Comparison of ENCODE assay signal across 8 cellular contexts in genomic region chr11:34345012-34345804, GRCh38. TPM values are rescaled to one million over a fixed set of nuclear protein-coding genes. Genes with fewer than 3 reads are reported as not detected.
DNase-seq lines count a peak whose midpoint lies in the region; ATAC-seq, FAIRE-seq and TF ChIP-seq lines count a peak whose summit lies in the region.

No MANE protein-coding gene starts in this region.

- H3K4me3 Mint-ChIP-seq in activated T-cell treated with anti-CD3 and anti-CD28 coated beads, Interleukin-2, amount 50 U/mL, for 72 hours: no peak overlapping the region

- H3K27ac ChIP-seq in A549 (peak overlapping the region; percentile 88 to 89), HCT116 (ENCODE audit: low read depth, low read length) (peak overlapping the region; percentile 41), RWPE1 (peak overlapping the region; percentile 75), right cardiac atrium (ENCODE audit: low read length) (peak overlapping the region; percentile 81)

- TF ChIP-seq CTCF in A549 (IDR thresholded peaks at IDR 0.05) (no peak), HCT116 (IDR thresholded peaks at IDR 0.05 in 2 of 3, conservative IDR thresholded peaks at IDR 0.05 in 1 of 3; ENCODE audit: borderline replicate concordance in 1 of 3, insufficient read depth in 1 of 3, low read depth in 2 of 3, low read length in 2 of 3) (no peak), RWPE1 (conservative IDR thresholded peaks at IDR 0.05; ENCODE audit: low read depth) (no peak)

- no peak overlapping the region for H2AFZ ChIP-seq in HCT116 (ENCODE audit: low read depth, low read length, poor library complexity, severe bottlenecking)

- intact Hi-C loops in HCT116 (cut with micrococcal nuclease): no loop called here
- intact Hi-C loops in right cardiac atrium (cut with DNase I): no loop called here

- H3K9me3 ChIP-seq in A549 (no peaks in the 10 kb centered on the region), HCT116 (ENCODE audit: control insufficient read depth in 1 of 2, insufficient read depth in 1 of 2, low read depth in 1 of 2, low read length in 2 of 2) (no peaks in the 10 kb centered on the region), right cardiac atrium (ENCODE audit: control insufficient read depth, low read length) (no peaks in the 10 kb centered on the region)

- no peaks in the 10 kb centered on the region for H3K36me3 ChIP-seq in HCT116 (ENCODE audit: control insufficient read depth in 1 of 2, insufficient read depth in 2 of 2, low read length in 2 of 2)

- H3K27me3 ChIP-seq in HCT116 (ENCODE audit: insufficient read depth, low read length): no peaks in the 10 kb centered on the region
- H3K27me3 ChIP-seq in right cardiac atrium (ENCODE audit: control insufficient read depth, insufficient read depth): no peaks in the 10 kb centered on the region

- peak in 1 of 2 experiments; percentile 15; a peak in 3 of 5 replicates for TF ChIP-seq RAD21 in A549 (conservative IDR thresholded peaks at IDR 0.05 in 1 of 2, IDR thresholded peaks at IDR 0.05 in 1 of 2)
- no peak for TF ChIP-seq RAD21 in HCT116 (IDR thresholded peaks at IDR 0.05; ENCODE audit: low read depth)

- FAIRE-seq in A549 (lab: Jason Lieb, UNC): no peak

- H3K4me3 ChIP-seq in A549: peak overlapping the region; percentile 21; the same call in 2 of the 3 replicates
- 0 out of 4 replicates have a peak overlapping the region, but pooled peaks of 1 of the 2 experiments have one; percentile 2 for H3K4me3 ChIP-seq in HCT116 (replicated peaks in 1 of 2; ENCODE audit: low read depth in 1 of 2, low read length in 2 of 2)
- H3K4me3 ChIP-seq in right cardiac atrium (ENCODE audit: low read length): no peak overlapping the region

- H3K9me3 Mint-ChIP-seq in activated T-cell treated with anti-CD3 and anti-CD28 coated beads, Interleukin-2, amount 50 U/mL, for 72 hours: no peaks in the 10 kb centered on the region

- H3K36me3 Mint-ChIP-seq in activated T-cell treated with anti-CD3 and anti-CD28 coated beads, Interleukin-2, amount 50 U/mL, for 72 hours (ENCODE audit: insufficient read depth in 2 of 2): no peaks in the 10 kb centered on the region

- no peaks in the 10 kb centered on the region for H3K4me1 Mint-ChIP-seq in activated T-cell treated with anti-CD3 and anti-CD28 coated beads, Interleukin-2, amount 50 U/mL, for 72 hours (ENCODE audit: low read depth)

- TF ChIP-seq POLR2A in A549 (IDR thresholded peaks at IDR 0.05; ENCODE audit: low read length) (no peak), HCT116 (IDR thresholded peaks at IDR 0.05; ENCODE audit: borderline replicate concordance, extremely low read depth, insufficient read depth, insufficient read length) (no peak)

- 0 out of 2 replicates have a peak overlapping the region, but pooled peaks have one; percentile 18 for H3K9ac ChIP-seq in HCT116 (ENCODE audit: low read length)

- WGBS in A549 (ENCODE audit: missing lambda C conversion rate): 10% methylated on average over 9 of the region's 9 CpGs
- 77% methylated on average over 9 of the region's 9 CpGs for WGBS in right cardiac atrium

- H3K27me3 Mint-ChIP-seq in activated T-cell treated with anti-CD3 and anti-CD28 coated beads, Interleukin-2, amount 50 U/mL, for 72 hours (ENCODE audit: low read depth): peaks cover 12% of the 10 kb centered on the region

- RAD21 ChIA-PET in HCT116 (lab: Charles Lee; ENCODE audit: low non-redundant PET in 1 of 2, low total read pairs in 2 of 2, uncharacterized antibody in 2 of 2, unreplicated experiment in 2 of 2): no interaction called here

- peak overlapping the region; percentile 90 for H3K4me2 ChIP-seq in A549
- peak overlapping the region; percentile 60 for H3K4me2 ChIP-seq in HCT116 (ENCODE audit: low read length)

- peak; percentile 71 to 83; a peak in 4 of 5 replicates for TF ChIP-seq EP300 in A549 (IDR thresholded peaks at IDR 0.05)

- H3K4me1 ChIP-seq in A549: peaks cover 100% of the 10 kb centered on the region
- H3K4me1 ChIP-seq in HCT116 (ENCODE audit: control insufficient read depth in 1 of 2, insufficient read depth in 2 of 2, low read length in 2 of 2): peaks cover 47 to 59% of the 10 kb centered on the region in 2 experiments
- H3K4me1 ChIP-seq in right cardiac atrium (ENCODE audit: control insufficient read depth, insufficient read depth, low read length): peaks cover 36% of the 10 kb centered on the region

- no peaks in the 10 kb centered on the region for H3K9me2 ChIP-seq in HCT116 (ENCODE audit: insufficient read depth)

- POLR2A ChIA-PET in A549 (lab: Yijun Ruan, JAX): interaction anchor here (1.1 to 5.7 kb wide), 4 partner anchors 12 to 171 kb away, joined by 3 to 58 read pairs (median 12); partner anchors contain the start of gene ABTB2
- POLR2A ChIA-PET in HCT116 (lab: Charles Lee): interaction anchor here (0.7 to 3.5 kb wide), 2 partner anchors 12 to 171 kb away, joined by 3 to 19 read pairs; partner anchors contain the start of gene ABTB2
- POLR2A ChIA-PET in RWPE1 (lab: Yijun Ruan, JAX; ENCODE audit: low non-redundant PET): interaction anchor here (1.7 kb wide), 1 partner anchor 12 kb away, joined by 6 read pairs; the partner anchor contains the start of gene ABTB2

- ATAC-seq in A549 (peak; percentile 72 to 75), HCT116 (peak; percentile 60), right cardiac atrium (peak in 1 of 2 donors; percentile 27), HG03432 (IDR thresholded peaks at IDR 0.05; ENCODE audit: unreplicated experiment) (no peak), GM18868 (IDR thresholded peaks at IDR 0.05; ENCODE audit: unreplicated experiment) (no peak)
- ATAC-seq in activated T-cell treated with anti-CD3 and anti-CD28 coated beads, Interleukin-2, amount 50 U/mL, for 72 hours (replicated peaks in 1 of 2): no peak

- H3K79me2 ChIP-seq in HCT116 (ENCODE audit: insufficient read depth, low read length): peaks cover 5% of the 10 kb centered on the region; the same call in 1 of the 2 replicates

- no peak overlapping the region for H3K27ac Mint-ChIP-seq in activated T-cell treated with anti-CD3 and anti-CD28 coated beads, Interleukin-2, amount 50 U/mL, for 72 hours

- no peaks in the 10 kb centered on the region for H4K20me1 ChIP-seq in HCT116 (ENCODE audit: insufficient read depth)

- DNase-seq in A549 (ENCODE audit: low read depth in 1 of 2, low spot score in 1 of 2) (peak; percentile 64 to 90), HCT116 (ENCODE audit: low read depth, low spot score) (peak; percentile 52), RWPE1 (ENCODE audit: low spot score) (peak; percentile 85), right cardiac atrium (peak; percentile 47 to 73 (median 57))
- DNase-seq in stimulated activated CD4-positive, alpha-beta T cell treated with anti-CD3 and anti-CD28 coated beads, Interleukin-4, amount 100 ng/mL, for 1 hour: no peak
- DNase-seq in activated T-cell treated with anti-CD3 and anti-CD28 coated beads, Interleukin-2, amount 50 U/mL, for 72 hours: no peak

- CTCF ChIA-PET in A549 (lab: Yijun Ruan, JAX): interaction anchor here (0.7 to 10.3 kb wide), 11 partner anchors 11 to 349 kb away, joined by 3 to 113 read pairs (median 3); partner anchors contain the start of gene ABTB2
- CTCF ChIA-PET in HCT116 (lab: Charles Lee): interaction anchor here (1.9 kb wide), 1 partner anchor 13 kb away, joined by 4 read pairs; the partner anchor contains the start of gene ABTB2
- CTCF ChIA-PET in RWPE1 (lab: Yijun Ruan, JAX): interaction anchor here (0.5 to 2.9 kb wide), 4 partner anchors 28 to 171 kb away, joined by 3 to 18 read pairs (median 3); no protein-coding TSS in a partner anchor

- no TSS peak for BruUV-seq in HCT116 (replicated peaks; lab: Mats Ljungman, UMichigan)

TF ChIP-seq in A549, 52 proteins besides CTCF, POLR2A, EP300 and RAD21 (continues in another document):
- peak; percentile 51; the same call in 1 of the 2 replicates for TF ChIP-seq MAX (IDR thresholded peaks at IDR 0.05)
- no peak for TF ChIP-seq ZSCAN20 (CRISPR knock-in tag; IDR thresholded peaks at IDR 0.05)
- no peak for TF ChIP-seq RNF2 (IDR thresholded peaks at IDR 0.05; ENCODE audit: borderline replicate concordance, low read depth)
- TF ChIP-seq RCOR1 (IDR thresholded peaks at IDR 0.05; ENCODE audit: low read depth, low read length): no peak

TF ChIP-seq in HCT116, 20 proteins besides CTCF, POLR2A, EP300 and RAD21 (continues in another document):
- TF ChIP-seq SRF (IDR thresholded peaks at IDR 0.05; ENCODE audit: low read depth): no peak
- peak; percentile 56 for TF ChIP-seq JUND (IDR thresholded peaks at IDR 0.05)
- peak; percentile 69 for TF ChIP-seq FOSL1 (IDR thresholded peaks at IDR 0.05; ENCODE audit: low read depth)
- peak; percentile 75 for TF ChIP-seq SP1 (IDR thresholded peaks at IDR 0.05; ENCODE audit: low read depth)
- 0 out of 2 replicates have a peak, but pooled peaks have one; percentile 32 for TF ChIP-seq POLR2AphosphoS5 (IDR thresholded peaks at IDR 0.05; ENCODE audit: low read depth, low read length)
- TF ChIP-seq EZH2phosphoT487 (IDR thresholded peaks at IDR 0.05; ENCODE audit: borderline replicate concordance): no peak
- TF ChIP-seq ELF1 (IDR thresholded peaks at IDR 0.05; ENCODE audit: borderline replicate concordance, low read depth): no peak
- TF ChIP-seq CBX3 (IDR thresholded peaks at IDR 0.05; ENCODE audit: low read depth): peak; percentile 51
- TF ChIP-seq CEBPB (IDR thresholded peaks at IDR 0.05; ENCODE audit: low read depth): peak; percentile 94
- TF ChIP-seq SIN3A (IDR thresholded peaks at IDR 0.05; ENCODE audit: low read depth): peak; percentile 43; the same call in 1 of the 2 replicates
- TF ChIP-seq ATF3 (IDR thresholded peaks at IDR 0.05): peak; percentile 89
- no peak for TF ChIP-seq YY1 (IDR thresholded peaks at IDR 0.05; ENCODE audit: extremely low read depth, insufficient replicate concordance, low read depth, low read length)
- no peak for TF ChIP-seq ZFX (IDR thresholded peaks at IDR 0.05)

RNA-seq across cellular contexts. Expression of gene ABTB2, which starts 12.6 kb away (rescaled TPM):
- polyA plus RNA-seq in A549 (2011; rRNA removed) (8.9 and 10.3 TPM in 2 replicates), A549 (2017; fragmentation: RNase III; extraction: RNeasy Plus Mini Kit Qiagen cat#74134 plus additional on column Dnase treatment) (14.4 to 18.3 TPM (median 15.4 TPM) in 3 replicates), right cardiac atrium (3.7 TPM)
- 15.1 and 21.8 TPM in 2 replicates for polyA plus RNA-seq in A549 (2012; cell fraction: cytosol; rRNA removed)
- 41.6 and 47.3 TPM in 2 replicates for polyA plus RNA-seq in A549 (2012; cell fraction: nucleus; rRNA removed)
- polyA minus RNA-seq in A549 (2011; rRNA and poly(A)+ RNA removed): 7.6 and 9.1 TPM in 2 replicates
- total RNA-seq in HCT116 (2021; ENCODE audit: unreplicated experiment) (6.8 TPM), right cardiac atrium (10 to 100 TPM in 3 of 4 donors, 1 to 10 TPM in 1; 8.5 to 14.1 (median 12.4) TPM)
- polyA plus RNA-seq in HCT116 (2012): 6.7 and 8.6 TPM in 2 replicates
- 1 to 10 TPM; 2.2 to 5.6 TPM for total RNA-seq in activated T-cell treated with anti-CD3 and anti-CD28 coated beads, Interleukin-2, amount 50 U/mL, for 72 hours

Comparison
In these comparisons a context has a peak if more than half of its experiments do, and no peak if none do; other contexts are left out.
1. ATAC-seq: peak in A549 (2 of 2) and HCT116 (single experiment); none in HG03432 (single experiment), activated T-cell treated with anti-CD3 and anti-CD28 coated beads, Interleukin-2, amount 50 U/mL, for 72 hours (0 of 2) and GM18868 (single experiment).
2. DNase-seq: peak in A549 (2 of 2), HCT116 (single experiment), RWPE1 (single experiment) and right cardiac atrium (3 of 3); none in stimulated activated CD4-positive, alpha-beta T cell treated with anti-CD3 and anti-CD28 coated beads, Interleukin-4, amount 100 ng/mL, for 1 hour (single experiment) and activated T-cell treated with anti-CD3 and anti-CD28 coated beads, Interleukin-2, amount 50 U/mL, for 72 hours (0 of 2).
3. Of the 6 proteins assayed by ChIP-seq in both A549 and HCT116: peak only in A549: none; only in HCT116: none; in both: CEBPB and MAX; in neither: 3; mixed calls (peak in some experiments, not most) for 1.
4. Peak in every context shown above with its lines, with median percentiles within 50 percentile points of each other: H3K27ac ChIP-seq.